In the genomic region with DNA sequence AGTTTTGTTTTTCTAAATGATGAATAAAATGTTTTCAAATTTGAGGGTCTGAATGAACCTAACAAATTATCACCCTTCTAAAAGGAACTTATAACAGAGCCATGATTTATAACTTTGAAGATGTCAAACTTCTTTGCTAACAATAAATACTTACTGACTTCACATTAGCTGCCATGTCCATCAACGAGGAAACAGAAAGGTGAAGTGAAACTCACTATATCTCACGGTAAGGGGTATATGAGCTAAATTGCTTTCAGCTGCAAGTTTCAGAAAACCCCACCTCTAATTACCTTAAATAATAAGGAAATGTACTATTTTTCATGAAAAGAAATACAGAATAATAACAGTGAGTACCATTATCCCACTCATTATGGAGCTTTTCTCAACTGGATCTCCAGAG, we compare ENCODE assay signal across 14 cellular contexts.
DNase-seq lines count a peak whose midpoint lies in the region; ATAC-seq and TF ChIP-seq lines count a peak whose summit lies in the region.
"Had no signal": no experiment of that assay in that cellular context is flagged by ENCODE, and none has a peak within 500 bp of the region (broad histone marks: within the 10 kb centered on the region; RNA-seq: fewer than 3 reads in every experiment).

No MANE protein-coding gene starts in this region.

- H3K4ac ChIP-seq in IMR-90 (ENCODE audit: low read depth, low read length): no peak overlapping the region

- dilution Hi-C loops in IMR-90 (cut with HindIII; ENCODE audit: low sequenced_read_pairs, unreplicated experiment): no loop called here

- no peak overlapping the region for H3K18ac ChIP-seq in IMR-90 (ENCODE audit: low read depth, low read length)

- H3K4me2 ChIP-seq in IMR-90 (ENCODE audit: low read depth, low read length): no peak overlapping the region

- H3K4me3 ChIP-seq in IMR-90 (ENCODE audit: insufficient read depth, low read depth, low read length): no peak overlapping the region
- H3K4me3 ChIP-seq in esophagus muscularis mucosa: no peak overlapping the region
- H3K4me3 ChIP-seq: GM23248, right lobe of liver, upper lobe of right lung had no signal

- no peak overlapping the region for H2AFZ ChIP-seq in IMR-90 (replicated peaks; ENCODE audit: low read length, poor library complexity)
- H2AFZ ChIP-seq: GM23248 had no signal

- TF ChIP-seq CTCF in IMR-90 (conservative IDR thresholded peaks at IDR 0.05; ENCODE audit: low read depth, low read length): no peak
- no peak for TF ChIP-seq CTCF in esophagus muscularis mucosa (IDR thresholded peaks at IDR 0.05)

- no peak overlapping the region for H2AK5ac ChIP-seq in IMR-90 (ENCODE audit: low read depth, low read length)

- intact Hi-C loops in IMR-90 (cut with micrococcal nuclease) (no loop called here), esophagus muscularis mucosa (cut with DNase I) (no loop called here), sciatic nerve (cut with DNase I) (no loop called here)

- no peak overlapping the region for H2BK120ac ChIP-seq in IMR-90 (ENCODE audit: low read depth, low read length)

- in situ Hi-C loops in IMR-90 (cut with MboI; ENCODE audit: low sequenced_read_pairs): no loop called here

- TF ChIP-seq POLR2A in GM18505 (IDR thresholded peaks at IDR 0.05; ENCODE audit: borderline replicate concordance, extremely low read depth, insufficient read depth, insufficient read length) (no peak), IMR-90 (IDR thresholded peaks at IDR 0.05; ENCODE audit: low read depth, low read length) (no peak), esophagus muscularis mucosa (IDR thresholded peaks at IDR 0.05; ENCODE audit: low read depth) (no peak)

- no peaks in the 10 kb centered on the region for H3K9me1 ChIP-seq in IMR-90 (ENCODE audit: insufficient read depth, low read length)

- no peak overlapping the region for H3K56ac ChIP-seq in IMR-90 (ENCODE audit: extremely low read depth, insufficient read depth, low read length)

- no peaks in the 10 kb centered on the region for H3K9me3 ChIP-seq in IMR-90 (ENCODE audit: control insufficient read depth, insufficient read depth, low read length)
- H3K9me3 ChIP-seq in esophagus muscularis mucosa: no peaks in the 10 kb centered on the region
- H3K9me3 ChIP-seq: right lobe of liver, upper lobe of right lung had no signal

- H4K5ac ChIP-seq in IMR-90 (ENCODE audit: low read depth, low read length): no peak overlapping the region

- no peak overlapping the region for H3K9ac ChIP-seq in IMR-90 (ENCODE audit: low read depth, low read length)
- H3K9ac ChIP-seq: GM23248 had no signal

- no peak for DNase-seq in IMR-90
- DNase-seq in stimulated activated CD4-positive, alpha-beta T cell treated with anti-CD3 and anti-CD28 coated beads, Interleukin-1b, Interleukin-23, amount 100 ng/mL, for 48 hours: no peak
- DNase-seq in esophagus muscularis mucosa (ENCODE audit: extremely low spot score): no peak
- no peak for DNase-seq in HCEC 1CT
- no peak for DNase-seq in sciatic nerve (ENCODE audit: low spot score)
- DNase-seq: activated CD8-positive, alpha-beta T cell treated with anti-CD3 and anti-CD28 coated beads, Interleukin-2, amount 10 ng/mL, durations not matched to agents 7 days and 5 days; GM23248; NCI-H187; right lobe of liver; T-helper 17 cell; upper lobe of right lung had no signal

- no TSS peak for BruUV-seq in IMR-90 (replicated peaks; lab: Mats Ljungman, UMichigan)

- POLR2A ChIA-PET in IMR-90 (lab: Charles Lee; ENCODE audit: unreplicated experiment): no interaction called here

- H3K36me3 ChIP-seq in IMR-90 (ENCODE audit: control insufficient read depth, insufficient read depth, low read length) (no peaks in the 10 kb centered on the region), esophagus muscularis mucosa (no peaks in the 10 kb centered on the region)
- H3K36me3 ChIP-seq: right lobe of liver, upper lobe of right lung had no signal

- H3K23ac ChIP-seq in IMR-90 (ENCODE audit: low read depth, low read length): no peak overlapping the region

- no peaks in the 10 kb centered on the region for H4K20me1 ChIP-seq in IMR-90 (ENCODE audit: insufficient read depth, low read length)

- no peaks in the 10 kb centered on the region for H3K4me1 ChIP-seq in IMR-90 (ENCODE audit: control insufficient read depth, insufficient read depth, low read length)
- no peaks in the 10 kb centered on the region for H3K4me1 ChIP-seq in esophagus muscularis mucosa
- H3K4me1 ChIP-seq: right lobe of liver, upper lobe of right lung had no signal

- H3K14ac ChIP-seq in IMR-90 (replicated peaks; ENCODE audit: low read depth, low read length): no peak overlapping the region

- WGBS in IMR-90 (ENCODE audit: extremely low coverage in 2 of 2, insufficient read length in 1 of 2), 2 experiments: no CpG with 5 or more reads among the region's 2 CpGs
- WGBS in esophagus muscularis mucosa: 85% methylated on average over 2 of the region's 2 CpGs

- no peak overlapping the region for H4K8ac ChIP-seq in IMR-90 (ENCODE audit: low read depth in 2 of 2, low read length in 2 of 2)

- H4K91ac ChIP-seq in IMR-90 (ENCODE audit: insufficient read depth, low read depth, low read length): no peak overlapping the region

- CTCF ChIA-PET in IMR-90 (lab: Yijun Ruan, JAX): no interaction called here

- ATAC-seq in GM18505 (IDR thresholded peaks at IDR 0.05; ENCODE audit: unreplicated experiment): peak; percentile 95
- peak; percentile 90 for ATAC-seq in GM19468 (IDR thresholded peaks at IDR 0.05; ENCODE audit: extremely low read depth, unreplicated experiment)
- ATAC-seq in HG02943 (IDR thresholded peaks at IDR 0.05; ENCODE audit: low read depth, unreplicated experiment): peak; percentile 88
- no peak for ATAC-seq in IMR-90 (ENCODE audit: low read depth)
- no peak for ATAC-seq in sciatic nerve
- ATAC-seq: activated CD8-positive, alpha-beta T cell treated with anti-CD3 and anti-CD28 coated beads, Interleukin-2, amount 10 ng/mL, durations not matched to agents 7 days and 5 days; right lobe of liver; T-helper 17 cell; upper lobe of right lung had no signal

- H3K27ac ChIP-seq in IMR-90 (ENCODE audit: insufficient read depth, low read length) (no peak overlapping the region), esophagus muscularis mucosa (replicated peaks in 1 of 4) (no peak overlapping the region)
- H3K27ac ChIP-seq: GM23248, right lobe of liver, upper lobe of right lung had no signal

- H3K27me3 ChIP-seq in IMR-90 (ENCODE audit: control insufficient read depth, insufficient read depth, low read length) (no peaks in the 10 kb centered on the region), esophagus muscularis mucosa (no peaks in the 10 kb centered on the region)
- H3K27me3 ChIP-seq: right lobe of liver, upper lobe of right lung had no signal

- no peaks in the 10 kb centered on the region for H3K79me1 ChIP-seq in IMR-90 (ENCODE audit: low read depth in 1 of 2, low read length in 2 of 2)

- H2AK9ac ChIP-seq in IMR-90 (replicated peaks; ENCODE audit: low read depth, low read length, poor library complexity): no peak overlapping the region

- no peak for TF ChIP-seq EP300 in esophagus muscularis mucosa (IDR thresholded peaks at IDR 0.05)

- H2BK15ac ChIP-seq in IMR-90 (ENCODE audit: low read depth, low read length): no peak overlapping the region

- H2BK20ac ChIP-seq in IMR-90 (ENCODE audit: low read depth, low read length): 0 out of 2 replicates have a peak overlapping the region, but pooled peaks have one; percentile 18

- H2BK5ac ChIP-seq in IMR-90 (ENCODE audit: low read depth, low read length, poor library complexity, severe bottlenecking): no peak overlapping the region

- TF ChIP-seq RAD21 in IMR-90 (IDR thresholded peaks at IDR 0.05; ENCODE audit: low read length): no peak

TF ChIP-seq in IMR-90, 13 proteins besides CTCF, POLR2A, EP300 and RAD21:
- TF ChIP-seq SMC3 (IDR thresholded peaks at IDR 0.05; ENCODE audit: low read depth, low read length) (no peak), CEBPB (IDR thresholded peaks at IDR 0.05; ENCODE audit: low read depth, low read length) (no peak), USF2 (IDR thresholded peaks at IDR 0.05; ENCODE audit: low read depth, low read length) (no peak), MXI1 (IDR thresholded peaks at IDR 0.05; ENCODE audit: borderline replicate concordance, low read depth, low read length) (no peak), NFE2L2 (IDR thresholded peaks at IDR 0.05; ENCODE audit: low read depth, low read length) (no peak), MAZ (IDR thresholded peaks at IDR 0.05; ENCODE audit: borderline replicate concordance, low read depth, low read length) (no peak), RCOR1 (IDR thresholded peaks at IDR 0.05; ENCODE audit: insufficient replicate concordance, low read length) (no peak), MAFK (IDR thresholded peaks at IDR 0.05; ENCODE audit: low read depth, low read length) (no peak), BHLHE40 (IDR thresholded peaks at IDR 0.05; ENCODE audit: low read depth, low read length) (no peak), CHD1 (IDR thresholded peaks at IDR 0.05; ENCODE audit: low read depth, low read length) (no peak), FOS (IDR thresholded peaks at IDR 0.05; ENCODE audit: low read depth, low read length) (no peak), RFX5 (IDR thresholded peaks at IDR 0.05; ENCODE audit: low read depth, low read length) (no peak)
- TF ChIP-seq, protein P1, sequence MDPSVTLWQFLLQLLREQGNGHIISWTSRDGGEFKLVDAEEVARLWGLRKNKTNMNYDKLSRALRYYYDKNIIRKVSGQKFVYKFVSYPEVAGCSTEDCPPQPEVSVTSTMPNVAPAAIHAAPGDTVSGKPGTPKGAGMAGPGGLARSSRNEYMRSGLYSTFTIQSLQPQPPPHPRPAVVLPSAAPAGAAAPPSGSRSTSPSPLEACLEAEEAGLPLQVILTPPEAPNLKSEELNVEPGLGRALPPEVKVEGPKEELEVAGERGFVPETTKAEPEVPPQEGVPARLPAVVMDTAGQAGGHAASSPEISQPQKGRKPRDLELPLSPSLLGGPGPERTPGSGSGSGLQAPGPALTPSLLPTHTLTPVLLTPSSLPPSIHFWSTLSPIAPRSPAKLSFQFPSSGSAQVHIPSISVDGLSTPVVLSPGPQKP (IDR thresholded peaks at IDR 0.05; ENCODE audit: borderline replicate concordance, low read depth, low read length): no peak

Comparison
In these comparisons a context has a peak if more than half of its experiments do, and no peak if none do; other contexts are left out.
1. ATAC-seq: peak in GM18505 (single experiment), GM19468 (single experiment) and HG02943 (single experiment); none in IMR-90 (single experiment) and sciatic nerve (single experiment).